In genomic region chr7:148847815-148848726, GRCh38 we compare ENCODE assay signal across 21 cellular contexts. TPM values are rescaled to one million over a fixed set of nuclear protein-coding genes. Genes with fewer than 3 reads are reported as not detected.
DNase-seq lines count a peak whose midpoint lies in the region; ATAC-seq and TF ChIP-seq lines count a peak whose summit lies in the region.
"Had no signal": no experiment of that assay in that cellular context is flagged by ENCODE, and none has a peak within 500 bp of the region (broad histone marks: within the 10 kb centered on the region; RNA-seq: fewer than 3 reads in every experiment).

No MANE protein-coding gene starts in this region.

- no peaks in the 10 kb centered on the region for H3K36me3 ChIP-seq in osteoblast (ENCODE audit: insufficient read depth, low read length)
- H3K36me3 ChIP-seq: thoracic aorta had no signal

- DNase-seq in NCI-H2171 treated with DMSO at 0.1 percent for 48 hours (lab: John Stamatoyannopoulos, UW) (peak; percentile 8), NCI-H2171 (lab: John Stamatoyannopoulos, UW) (no peak), OCI-M1 (lab: John Stamatoyannopoulos, UW) (peak; percentile 54), choroid plexus epithelial cell (ENCODE audit: low read depth) (peak; percentile 14), osteoblast (ENCODE audit: insufficient read length, low spot score, missing footprints) (no peak), Kasumi-1 (lab: John Stamatoyannopoulos, UW) (no peak), HT-29 (ENCODE audit: low spot score) (no peak)
- DNase-seq: activated CD4-positive, alpha-beta T cell treated with anti-CD3 and anti-CD28 coated beads for 48 hours; activated naive CD4-positive, alpha-beta T cell treated with anti-CD3 and anti-CD28 coated beads, Interleukin-2, amount 10 ng/mL, durations not matched to agents 7 days and 5 days; aorta; DMS153; kidney glomerular epithelial cell; MM.1S; NCI-H1930; stimulated activated CD4-positive, alpha-beta T cell treated with anti-CD3 and anti-CD28 coated beads, Interleukin-12 subunit alpha, Interleukin-12 subunit beta, amount 100 ng/mL, for 4 hours had no signal

- ATAC-seq in HG03196 (IDR thresholded peaks at IDR 0.05; ENCODE audit: unreplicated experiment), result no peak
- ATAC-seq: natural killer cell treated with Interleukin-12 subunit alpha and Interleukin-12 subunit beta and Interleukin-15 and Interleukin-18, amount 100 ng/mL, for 72 hours; Panc1; stimulated activated effector memory CD8-positive, alpha-beta T cell treated with anti-CD3 and anti-CD28 coated beads, Interleukin-12 subunit alpha, Interleukin-12 subunit beta, amount 100 ng/mL, for 72 hours had no signal

- H3K4me3 ChIP-seq in choroid plexus epithelial cell (ENCODE audit: low read depth, low read length) (no peak overlapping the region), osteoblast (ENCODE audit: insufficient read depth, low read length) (no peak overlapping the region)
- H3K4me3 ChIP-seq: BLaER1 treated with 17β-estradiol and CSF1 and Interleukin-3, amounts not matched to agents 10 nM and 100 nM; thoracic aorta had no signal

- H3K4me1 ChIP-seq in osteoblast (ENCODE audit: insufficient read depth, low read length), result peaks cover 15% of the 10 kb centered on the region

- H3K27me3 ChIP-seq in osteoblast (ENCODE audit: insufficient read depth, low read length), result no peaks in the 10 kb centered on the region
- H3K27me3 ChIP-seq: BLaER1 treated with 17β-estradiol and CSF1 and Interleukin-3, amounts not matched to agents 10 nM and 100 nM had no signal

- no peaks in the 10 kb centered on the region for H3K9me3 ChIP-seq in osteoblast (ENCODE audit: low read depth, low read length)
- H3K9me3 ChIP-seq: thoracic aorta had no signal

- TF ChIP-seq CTCF in choroid plexus epithelial cell (conservative IDR thresholded peaks at IDR 0.05; ENCODE audit: low read depth, low read length) (no peak), osteoblast (IDR thresholded peaks at IDR 0.05; ENCODE audit: extremely low read depth, low read depth, low read length) (no peak)

- no peak overlapping the region for H3K27ac ChIP-seq in osteoblast (ENCODE audit: low read depth, low read length)
- H3K27ac ChIP-seq: BLaER1 treated with 17β-estradiol and CSF1 and Interleukin-3, amounts not matched to agents 10 nM and 100 nM; thoracic aorta had no signal

- peak overlapping the region; percentile 18 for H2AFZ ChIP-seq in osteoblast (ENCODE audit: low read length)

- peaks cover 75% of the 10 kb centered on the region for H3K79me2 ChIP-seq in osteoblast (ENCODE audit: insufficient read depth, low read length)

- no peaks in the 10 kb centered on the region for H4K20me1 ChIP-seq in osteoblast (ENCODE audit: insufficient read depth, low read length)

- no peak overlapping the region for H3K4me2 ChIP-seq in osteoblast (ENCODE audit: insufficient read depth, low read length)

RNA-seq across cellular contexts. Expression of gene EZH2, which starts 36.0 kb away (rescaled TPM):
- 7.6 and 8.0 TPM in 2 replicates for total RNA-seq in osteoblast
- total RNA-seq in HT-29 (2014; rRNA removed; shearing (Covaris generic)), result 33.9 and 36.1 TPM in 2 replicates

Comparison
In these comparisons a context has a peak if more than half of its experiments do, and no peak if none do; other contexts are left out.
1. DNase-seq: peak in NCI-H2171 treated with DMSO at 0.1 percent for 48 hours (single experiment), OCI-M1 (single experiment) and choroid plexus epithelial cell (single experiment); none in NCI-H2171 (single experiment), osteoblast (single experiment), Kasumi-1 (0 of 2) and HT-29 (single experiment).